Comparison of ENCODE assay signal across 18 cellular contexts in genomic region chrX:70049925-70050324, GRCh38. TPM values are rescaled to one million over a fixed set of nuclear protein-coding genes. Genes with fewer than 3 reads are reported as not detected.
DNase-seq lines count a peak whose midpoint lies in the region; ATAC-seq, FAIRE-seq and TF ChIP-seq lines count a peak whose summit lies in the region.
"Had no signal": no experiment of that assay in that cellular context is flagged by ENCODE, and none has a peak within 500 bp of the region (broad histone marks: within the 10 kb centered on the region; RNA-seq: fewer than 3 reads in every experiment).

Gene AWAT2, minus strand, starts transcription at chrX:70049938. Its CDS starts 6 bp downstream, at chrX:70049932.

- DNase-seq in epithelial cell of esophagus (ENCODE audit: low read depth) (peak; percentile 28), neural crest cell (ENCODE audit: low read depth, low spot score) (no peak), vagina (ENCODE audit: extremely low spot score in 2 of 2) (peak; percentile 40 to 58), urothelium cell line (ENCODE audit: low spot score) (no peak), RKO (ENCODE audit: low spot score) (no peak), GM13976 (ENCODE audit: low spot score) (no peak)
- DNase-seq: Calu3; CD4-positive, alpha-beta memory T cell; DMS79 treated with DMSO at 0.1 percent for 48 hours; GF-D8; GOT3; H7 had no signal

- H3K27ac ChIP-seq in vagina, result no peak within 1 kb of the TSS
- H3K27ac ChIP-seq: BLaER1 had no signal

- no peak for TF ChIP-seq POLR2A in vagina (IDR thresholded peaks at IDR 0.05)

- no peaks in the 10 kb centered on the region for H3K4me1 ChIP-seq in vagina
- H3K4me1 ChIP-seq: BLaER1 had no signal

- peak within 1 kb of the TSS; percentile 67 for H3K27ac Mint-ChIP-seq in neural crest cell (ENCODE audit: unreplicated experiment)
- H3K27ac Mint-ChIP-seq: CD14-positive monocyte; CD4-positive, alpha-beta memory T cell had no signal

- H3K27me3 Mint-ChIP-seq in neural crest cell (ENCODE audit: low read depth), result peaks cover 3% of the 10 kb centered on the region
- H3K27me3 Mint-ChIP-seq: CD4-positive, alpha-beta memory T cell had no signal

- no peaks in the 10 kb centered on the region for H3K9me3 ChIP-seq in vagina
- H3K9me3 ChIP-seq: BLaER1 had no signal

- intact Hi-C loops in vagina (cut with DNase I), result no loop called here

- TF ChIP-seq CTCF in epithelial cell of esophagus (IDR thresholded peaks at IDR 0.05; ENCODE audit: insufficient read depth, low read depth, low read length, missing control alignments) (no peak), neural crest cell (conservative IDR thresholded peaks at IDR 0.05) (no peak), vagina (IDR thresholded peaks at IDR 0.05) (no peak), GM13976 (IDR thresholded peaks at IDR 0.05; ENCODE audit: borderline replicate concordance, control extremely low read depth, extremely low read depth, insufficient read depth, missing control alignments) (no peak)

- no peak within 1 kb of the TSS for H3K4me3 ChIP-seq in epithelial cell of esophagus (ENCODE audit: low read length)
- H3K4me3 ChIP-seq in vagina, result no peak within 1 kb of the TSS
- H3K4me3 ChIP-seq: BLaER1 had no signal

- no peaks in the 10 kb centered on the region for H3K4me1 Mint-ChIP-seq in neural crest cell
- H3K4me1 Mint-ChIP-seq: CD14-positive monocyte; CD4-positive, alpha-beta memory T cell had no signal

- no peaks in the 10 kb centered on the region for H3K27me3 ChIP-seq in vagina

- FAIRE-seq in urothelium cell line (lab: Jason Lieb, UNC), result no peak
- FAIRE-seq: A204.1 had no signal

- H3K36me3 Mint-ChIP-seq in neural crest cell (ENCODE audit: low read depth), result no peaks in the 10 kb centered on the region
- H3K36me3 Mint-ChIP-seq: CD14-positive monocyte; CD4-positive, alpha-beta memory T cell had no signal

- no peaks in the 10 kb centered on the region for H3K9me3 Mint-ChIP-seq in neural crest cell
- H3K9me3 Mint-ChIP-seq: CD14-positive monocyte; CD4-positive, alpha-beta memory T cell had no signal

- in situ Hi-C loops in GM13976 (cut with MboI; ENCODE audit: low sequenced_read_pairs, unreplicated experiment), result no loop called here

- H3K36me3 ChIP-seq in vagina, result no peaks in the 10 kb centered on the region
- H3K36me3 ChIP-seq: BLaER1 had no signal

- no peak within 1 kb of the TSS for H3K4me3 Mint-ChIP-seq in neural crest cell
- H3K4me3 Mint-ChIP-seq: CD14-positive monocyte had no signal

- ATAC-seq in HG02885 (IDR thresholded peaks at IDR 0.05; ENCODE audit: poor library complexity, unreplicated experiment), result peak; percentile 67
- ATAC-seq: HCT116 had no signal

RNA-seq across cellular contexts. Expression of gene AWAT2, which starts in this region (rescaled TPM):
- total RNA-seq in neural crest cell (not detected in 2 replicates), vagina (not detected)
- total RNA-seq: Calu3; CD4-positive, alpha-beta memory T cell; H7; HT-29 had no signal

Comparison
In these comparisons a context has a peak if more than half of its experiments do, and no peak if none do; other contexts are left out.
1. Peak in DNase-seq in vagina; RNA of the gene not detected or under 1 TPM.